ENCODE assay signal across 8 cellular contexts in genomic region chr11:64165482-64165841, GRCh38. TPM values are rescaled to one million over a fixed set of nuclear protein-coding genes. Genes with fewer than 3 reads are reported as not detected.
DNase-seq lines count a peak whose midpoint lies in the region; ATAC-seq, FAIRE-seq and TF ChIP-seq lines count a peak whose summit lies in the region.

No MANE protein-coding gene starts in this region.

- no CpG with 5 or more reads among the region's 32 CpGs for WGBS in A549 (ENCODE audit: missing lambda C conversion rate)

- no peak for TF ChIP-seq POLR2A in A549 (IDR thresholded peaks at IDR 0.05; ENCODE audit: low read length)
- TF ChIP-seq POLR2A in endothelial cell of umbilical vein (IDR thresholded peaks at IDR 0.05; ENCODE audit: low read depth, low read length) = no peak

- H3K4me2 ChIP-seq in A549 (peak overlapping the region; percentile 84), endothelial cell of umbilical vein (ENCODE audit: insufficient read depth, low read length) (peak overlapping the region; percentile 63), neural cell (ENCODE audit: low read length) (no peak overlapping the region)

- CTCF ChIA-PET in A549 (lab: Yijun Ruan, JAX) = interaction anchor here (1.1 to 5.7 kb wide), 4 partner anchors 14 to 19 kb away, joined by 3 to 68 read pairs (median 7); partner anchors contain the start of gene STIP1
- CTCF ChIA-PET in endothelial cell of umbilical vein (lab: Charles Lee) = interaction anchor here (0.6 to 1.8 kb wide), 8 partner anchors 12 to 165 kb away, joined by 3 to 9 read pairs (median 4); partner anchors contain the start of gene CATSPERZ

- H3K4me3 ChIP-seq in A549 (peak overlapping the region; percentile 81), SK-N-MC (peak overlapping the region; percentile 96), endothelial cell of umbilical vein (replicated peaks in 1 of 3; ENCODE audit: insufficient read depth in 1 of 3, low read depth in 1 of 3, low read length in 3 of 3) (peak overlapping the region; percentile 25 to 50 (median 49)), neural cell (ENCODE audit: low read length) (peak overlapping the region; percentile 84)

- H3K27ac ChIP-seq in A549 = peak overlapping the region; percentile 85 to 98
- H3K27ac ChIP-seq in SK-N-MC = no peak overlapping the region
- H3K27ac ChIP-seq in endothelial cell of umbilical vein (ENCODE audit: insufficient read depth, low read depth, low read length) = no peak overlapping the region
- H3K27ac ChIP-seq in neural cell (ENCODE audit: low read length) = no peak overlapping the region

- intact Hi-C loops in endothelial cell of umbilical vein (cut with micrococcal nuclease) = no loop called here

- no peaks in the 10 kb centered on the region for H3K9me2 ChIP-seq in neural cell (ENCODE audit: insufficient read depth, low read length)

- TF ChIP-seq CTCF in A549 (IDR thresholded peaks at IDR 0.05) (peak; percentile 18; the same call in 2 of the 3 replicates), endothelial cell of umbilical vein (IDR thresholded peaks at IDR 0.05; ENCODE audit: extremely low read depth in 1 of 2, insufficient read depth in 1 of 2, low read depth in 1 of 2, low read length in 2 of 2) (peak in 1 of 2 donors; percentile 35), neural cell (IDR thresholded peaks at IDR 0.05; ENCODE audit: poor library complexity, severe bottlenecking) (no peak)

- H2AFZ ChIP-seq in endothelial cell of umbilical vein (ENCODE audit: low read depth, low read length) (peak overlapping the region; percentile 88), neural cell (ENCODE audit: low read depth, low read length) (no peak overlapping the region)

- BruUV-seq in endothelial cell of umbilical vein (replicated peaks; lab: Mats Ljungman, UMichigan) = no TSS peak

- H3K4me1 ChIP-seq in A549 (peaks cover 14% of the 10 kb centered on the region), endothelial cell of umbilical vein (ENCODE audit: control insufficient read depth, extremely low read depth, insufficient read depth, low read length) (peaks cover 7% of the 10 kb centered on the region)

- H3K9me3 ChIP-seq in A549 (no peaks in the 10 kb centered on the region), SK-N-MC (ENCODE audit: low read depth, low read length) (no peaks in the 10 kb centered on the region), endothelial cell of umbilical vein (replicated peaks; ENCODE audit: control insufficient read depth, insufficient read depth, low read length) (no peaks in the 10 kb centered on the region), neural cell (ENCODE audit: low read length) (no peaks in the 10 kb centered on the region)

- H3K9me1 ChIP-seq in endothelial cell of umbilical vein (replicated peaks; ENCODE audit: control insufficient read depth, extremely low read depth, insufficient read depth, low read length) = no peaks in the 10 kb centered on the region

- H3K36me3 ChIP-seq in SK-N-MC (ENCODE audit: insufficient read depth, low read length) (no peaks in the 10 kb centered on the region), endothelial cell of umbilical vein (ENCODE audit: control insufficient read depth in 2 of 2, extremely low read depth in 1 of 2, insufficient read depth in 2 of 2, low read length in 2 of 2) (no peaks in the 10 kb centered on the region), neural cell (ENCODE audit: insufficient read depth, low read length) (no peaks in the 10 kb centered on the region)

- POLR2A ChIA-PET in A549 (lab: Yijun Ruan, JAX) = interaction anchor here (0.5 to 4.0 kb wide), 4 partner anchors 16 to 76 kb away, joined by 3 to 22 read pairs (median 4); partner anchors contain the start of genes FKBP2 and STIP1
- POLR2A ChIA-PET in endothelial cell of umbilical vein (lab: Charles Lee) = interaction anchor here (1.7 to 2.1 kb wide), 2 partner anchors 16 to 20 kb away, joined by 6 read pairs; partner anchors contain the start of gene STIP1

- dilution Hi-C loops in endothelial cell of umbilical vein (cut with MboI; ENCODE audit: extremely low pct_ligation_motif_present, low sequenced_read_pairs) = no loop called here

- DNase-seq in A549 (ENCODE audit: low read depth in 1 of 2, low spot score in 1 of 2) (peak; percentile 29 to 48), SK-N-MC (ENCODE audit: low read depth, low spot score) (no peak), endothelial cell of umbilical vein (ENCODE audit: low read depth, low spot score) (no peak), AG08395 (ENCODE audit: low spot score) (no peak)

- H3K27me3 ChIP-seq in endothelial cell of umbilical vein (ENCODE audit: control insufficient read depth in 2 of 2, insufficient read depth in 2 of 2, low read length in 2 of 2) = no peaks in the 10 kb centered on the region
- no peaks in the 10 kb centered on the region for H3K27me3 ChIP-seq in neural cell (ENCODE audit: insufficient read depth, low read depth, low read length)

- TF ChIP-seq EP300 in A549 (IDR thresholded peaks at IDR 0.05) (no peak), neural cell (conservative IDR thresholded peaks at IDR 0.05; ENCODE audit: poor library complexity, severe bottlenecking) (no peak)

- H3K9ac ChIP-seq in SK-N-MC (ENCODE audit: insufficient read length) (peak overlapping the region; percentile 80), endothelial cell of umbilical vein (replicated peaks; ENCODE audit: extremely low read depth, insufficient read depth, low read length) (peak overlapping the region; percentile 53), neural cell (ENCODE audit: low read length) (peak overlapping the region; percentile 56)

- FAIRE-seq in A549 (lab: Jason Lieb, UNC) (no peak), endothelial cell of umbilical vein (lab: Jason Lieb, UNC) (no peak)

- no peak for TF ChIP-seq RAD21 in A549 (conservative IDR thresholded peaks at IDR 0.05 in 1 of 2, IDR thresholded peaks at IDR 0.05 in 1 of 2)
- no peak for TF ChIP-seq RAD21 in neural cell (conservative IDR thresholded peaks at IDR 0.05)

- H3F3A ChIP-seq in neural cell (ENCODE audit: insufficient read depth, low read length, poor library complexity, severe bottlenecking) = no peaks in the 10 kb centered on the region

- peak; percentile 54 to 65 for ATAC-seq in A549
- peak; percentile 7 for ATAC-seq in GM19035 (IDR thresholded peaks at IDR 0.05; ENCODE audit: unreplicated experiment)
- ATAC-seq in HG02938 (IDR thresholded peaks at IDR 0.05; ENCODE audit: unreplicated experiment) = no peak
- ATAC-seq in HG03175 (IDR thresholded peaks at IDR 0.05; ENCODE audit: unreplicated experiment) = no peak

- H3K79me2 ChIP-seq in endothelial cell of umbilical vein (ENCODE audit: control insufficient read depth, insufficient read depth, low read length) (peaks cover 11% of the 10 kb centered on the region), neural cell (replicated peaks; ENCODE audit: insufficient read depth, low read length) (no peaks in the 10 kb centered on the region)

- H4K20me1 ChIP-seq in endothelial cell of umbilical vein (replicated peaks; ENCODE audit: control insufficient read depth, extremely low read depth, insufficient read depth, low read length) (no peaks in the 10 kb centered on the region), neural cell (ENCODE audit: insufficient read depth) (no peaks in the 10 kb centered on the region)

RNA-seq across cellular contexts. Expression of gene MACROD1, which starts 0.5 kb away (rescaled TPM):
- polyA plus RNA-seq in A549 (2011; rRNA removed) (10.0 and 16.6 TPM in 2 replicates), A549 (2017; fragmentation: RNase III; extraction: RNeasy Plus Mini Kit Qiagen cat#74134 plus additional on column Dnase treatment) (12.0 to 16.4 TPM (median 15.1 TPM) in 3 replicates), endothelial cell of umbilical vein (11.0 and 16.9 TPM in 2 replicates), neural cell (19.9 and 30.8 TPM in 2 replicates)
- 8.8 and 11.9 TPM in 2 replicates for polyA plus RNA-seq in A549 (2012; cell fraction: cytosol; rRNA removed)
- 13.7 and 20.8 TPM in 2 replicates for polyA plus RNA-seq in A549 (2012; cell fraction: nucleus; rRNA removed)
- 3.5 and 6.7 TPM in 2 replicates for polyA minus RNA-seq in A549 (2011; rRNA and poly(A)+ RNA removed)
- 16.2 and 16.6 TPM in 2 replicates for total RNA-seq in endothelial cell of umbilical vein
- 7.2 and 9.5 TPM in 2 replicates for polyA plus RNA-seq in endothelial cell of umbilical vein (2011; cell fraction: cytosol; rRNA removed)
- 8.3 and 11.1 TPM in 2 replicates for polyA plus RNA-seq in endothelial cell of umbilical vein (2011; cell fraction: nucleus; rRNA removed)
- polyA plus RNA-seq in endothelial cell of umbilical vein (2012) = 12.6 and 23.3 TPM in 2 replicates
- polyA minus RNA-seq in endothelial cell of umbilical vein (2.3 and 2.9 TPM in 2 replicates), neural cell (7.8 and 8.2 TPM in 2 replicates)
- polyA minus RNA-seq in endothelial cell of umbilical vein (2011; cell fraction: cytosol; rRNA and poly(A)+ RNA removed) = 68.8 TPM
- polyA minus RNA-seq in endothelial cell of umbilical vein (2011; cell fraction: nucleus; rRNA and poly(A)+ RNA removed) = 4.1 and 5.5 TPM in 2 replicates

RNA-seq across cellular contexts. Expression of gene STIP1, which starts 20.5 kb away (rescaled TPM):
- polyA plus RNA-seq in A549 (2011; rRNA removed) (288 and 300 TPM in 2 replicates), A549 (2017; fragmentation: RNase III; extraction: RNeasy Plus Mini Kit Qiagen cat#74134 plus additional on column Dnase treatment) (274 to 320 TPM (median 297 TPM) in 3 replicates), endothelial cell of umbilical vein (91.9 and 117 TPM in 2 replicates), neural cell (161 and 174 TPM in 2 replicates)
- 268 and 305 TPM in 2 replicates for polyA plus RNA-seq in A549 (2012; cell fraction: cytosol; rRNA removed)
- polyA plus RNA-seq in A549 (2012; cell fraction: nucleus; rRNA removed) = 273 and 299 TPM in 2 replicates
- 535 and 537 TPM in 2 replicates for polyA minus RNA-seq in A549 (2011; rRNA and poly(A)+ RNA removed)
- 223 and 226 TPM in 2 replicates for total RNA-seq in endothelial cell of umbilical vein
- polyA plus RNA-seq in endothelial cell of umbilical vein (2011; cell fraction: cytosol; rRNA removed) = 170 and 172 TPM in 2 replicates
- 155 and 161 TPM in 2 replicates for polyA plus RNA-seq in endothelial cell of umbilical vein (2011; cell fraction: nucleus; rRNA removed)
- polyA plus RNA-seq in endothelial cell of umbilical vein (2012) = 258 and 277 TPM in 2 replicates
- polyA minus RNA-seq in endothelial cell of umbilical vein (239 and 261 TPM in 2 replicates), neural cell (116 and 139 TPM in 2 replicates)
- 194 TPM for polyA minus RNA-seq in endothelial cell of umbilical vein (2011; cell fraction: cytosol; rRNA and poly(A)+ RNA removed)
- 82.1 and 92.5 TPM in 2 replicates for polyA minus RNA-seq in endothelial cell of umbilical vein (2011; cell fraction: nucleus; rRNA and poly(A)+ RNA removed)

RNA-seq across cellular contexts. Expression of gene FERMT3, which starts 41.1 kb away (rescaled TPM):
- 0.42 and 0.56 TPM in 2 replicates for polyA plus RNA-seq in A549 (2011; rRNA removed)
- 2.6 and 3.2 TPM in 2 replicates for polyA plus RNA-seq in A549 (2012; cell fraction: cytosol; rRNA removed)
- polyA plus RNA-seq in A549 (2012; cell fraction: nucleus; rRNA removed) = 36.7 and 41.4 TPM in 2 replicates
- 1.9 to 2.1 TPM (median 2.0 TPM) in 3 replicates for polyA plus RNA-seq in A549 (2017; fragmentation: RNase III; extraction: RNeasy Plus Mini Kit Qiagen cat#74134 plus additional on column Dnase treatment)
- polyA minus RNA-seq in A549 (2011; rRNA and poly(A)+ RNA removed) = 0.66 and 0.68 TPM in 2 replicates
- 63.4 and 64.4 TPM in 2 replicates for total RNA-seq in endothelial cell of umbilical vein
- 100 and 111 TPM in 2 replicates for polyA plus RNA-seq in endothelial cell of umbilical vein
- 51.2 and 64.3 TPM in 2 replicates for polyA plus RNA-seq in endothelial cell of umbilical vein (2011; cell fraction: cytosol; rRNA removed)
- 115 and 117 TPM in 2 replicates for polyA plus RNA-seq in endothelial cell of umbilical vein (2011; cell fraction: nucleus; rRNA removed)
- 25.1 and 55.7 TPM in 2 replicates for polyA plus RNA-seq in endothelial cell of umbilical vein (2012)
- 30.1 and 44.0 TPM in 2 replicates for polyA minus RNA-seq in endothelial cell of umbilical vein
- polyA minus RNA-seq in endothelial cell of umbilical vein (2011; cell fraction: cytosol; rRNA and poly(A)+ RNA removed) = not detected
- polyA minus RNA-seq in endothelial cell of umbilical vein (2011; cell fraction: nucleus; rRNA and poly(A)+ RNA removed) = 14.4 and 27.5 TPM in 2 replicates
- 0.89 TPM in 1 of 2 replicates, not detected in the other for polyA plus RNA-seq in neural cell
- polyA minus RNA-seq in neural cell = 0.73 and 0.81 TPM in 2 replicates

Comparison
In these comparisons a context has a peak if more than half of its experiments do, and no peak if none do; other contexts are left out.
1. ATAC-seq: peak in A549 (2 of 2) and GM19035 (single experiment); none in HG02938 (single experiment) and HG03175 (single experiment).
2. DNase-seq: peak in A549 (2 of 2); none in SK-N-MC (single experiment), endothelial cell of umbilical vein (single experiment) and AG08395 (single experiment).
3. H3K27ac ChIP-seq: peak in A549 (2 of 2); none in SK-N-MC (single experiment), endothelial cell of umbilical vein (single experiment) and neural cell (single experiment).
4. Peak in every context shown above with its lines, with median percentiles within 50 percentile points of each other: H3K4me3 ChIP-seq and H3K9ac ChIP-seq.